ENCODE assay signal across 8 cellular contexts in the genomic region with DNA sequence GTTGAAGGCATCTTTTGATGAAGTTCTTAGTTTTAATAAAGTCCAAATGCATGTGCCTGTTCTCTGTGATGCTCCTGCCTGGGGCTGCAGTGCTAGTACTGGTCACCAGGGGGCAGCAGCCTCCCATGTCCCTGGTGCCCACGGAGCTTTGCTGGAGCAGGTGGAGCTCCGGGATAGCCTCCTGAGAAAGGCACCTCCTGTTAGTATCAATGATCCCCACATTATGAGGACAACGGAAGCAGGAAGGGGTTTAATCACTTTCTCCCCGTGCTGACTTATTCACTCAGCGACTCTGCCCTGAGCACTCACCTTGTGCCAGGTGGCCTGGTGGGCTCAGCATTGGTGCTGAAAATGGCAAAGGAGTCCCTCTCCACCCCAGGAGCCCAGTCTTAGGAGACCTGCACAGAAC.
DNase-seq lines count a peak whose midpoint lies in the region; ATAC-seq and TF ChIP-seq lines count a peak whose summit lies in the region.

No MANE protein-coding gene starts in this region.

- H3K27me3 ChIP-seq in right lobe of liver = no peaks in the 10 kb centered on the region

- peak; percentile 96 for TF ChIP-seq CTCF in AG04449 (IDR thresholded peaks at IDR 0.05; ENCODE audit: insufficient read depth, low read length, missing control alignments)
- peak; percentile 95 to 99 (median 96) for TF ChIP-seq CTCF in right lobe of liver (IDR thresholded peaks at IDR 0.05)

- intact Hi-C loops in right lobe of liver (cut with DNase I) = no loop called here

- WGBS in right lobe of liver (ENCODE audit: insufficient coverage, low coverage, low lambda C conversion rate, missing lambda C conversion rate) = 0% methylated on average over 3 of the region's 5 CpGs

- ATAC-seq in GM18868 (IDR thresholded peaks at IDR 0.05; ENCODE audit: unreplicated experiment) (peak; percentile 48), right lobe of liver (peak; percentile 92 to 97 (median 95)), HG02588 (IDR thresholded peaks at IDR 0.05; ENCODE audit: unreplicated experiment) (no peak)

- H3K9me3 ChIP-seq in right lobe of liver = no peaks in the 10 kb centered on the region

- POLR2A ChIA-PET in AG04449 (lab: Yijun Ruan, JAX) = no interaction called here

- CTCF ChIA-PET in AG04449 (lab: Yijun Ruan, JAX) = interaction anchor here (0.7 to 6.2 kb wide), 10 partner anchors 10 to 413 kb away, joined by 3 to 36 read pairs (median 4); no protein-coding TSS in a partner anchor

- no peak for TF ChIP-seq POLR2A in right lobe of liver (IDR thresholded peaks at IDR 0.05)

- H3K36me3 ChIP-seq in right lobe of liver = no peaks in the 10 kb centered on the region

- DNase-seq in AG04449 (ENCODE audit: low read depth, low spot score) (no peak), NCI-H2029 treated with DMSO at 0.1 percent for 48 hours (lab: John Stamatoyannopoulos, UW) (peak; percentile 5), dedifferentiated amniotic fluid mesenchymal stem cell (ENCODE audit: extremely low spot score) (peak; percentile 62), right lobe of liver (peak; percentile 66 to 79 (median 68))
- DNase-seq in activated CD4-positive, alpha-beta T cell treated with anti-CD3 and anti-CD28 coated beads for 4 hours = peak; percentile 48 to 70
- peak; percentile 11 for DNase-seq in stimulated activated CD8-positive, alpha-beta memory T cell treated with anti-CD3 and anti-CD28 coated beads, Interleukin-12 subunit alpha, Interleukin-12 subunit beta, amount 100 ng/mL, for 24 hours (ENCODE audit: extremely low read depth)

- no peaks in the 10 kb centered on the region for H3K4me1 ChIP-seq in right lobe of liver

- H3K4me3 ChIP-seq in AG04449 (ENCODE audit: low read depth, low read length) (no peak overlapping the region), right lobe of liver (no peak overlapping the region)

- no peak overlapping the region for H3K27ac ChIP-seq in right lobe of liver
